ENCODE assay signal across 1 cellular context in genomic region chr1:53110370-53111072, GRCh38.
A peak's percentile ranks its signal among the peaks of the same experiment; 100 is the strongest.
TF ChIP-seq lines count a peak whose summit lies in the region.

No MANE protein-coding gene starts in this region.

TF ChIP-seq in IMR-90, 13 proteins besides CTCF, POLR2A, EP300 and RAD21:
- no peak for TF ChIP-seq USF2 (IDR thresholded peaks at IDR 0.05; ENCODE audit: low read depth, low read length)
- peak; percentile 35; the same call in 1 of the 2 replicates for TF ChIP-seq BHLHE40 (IDR thresholded peaks at IDR 0.05; ENCODE audit: low read depth, low read length)
- TF ChIP-seq CEBPB (IDR thresholded peaks at IDR 0.05; ENCODE audit: low read depth, low read length), result no peak
